In genomic region chr3:70049761-70050160, GRCh38 we compare ENCODE assay signal across 26 cellular contexts. TPM values are rescaled to one million over a fixed set of nuclear protein-coding genes. Genes with fewer than 3 reads are reported as not detected.
DNase-seq lines count a peak whose midpoint lies in the region; ATAC-seq and TF ChIP-seq lines count a peak whose summit lies in the region.
"Had no signal": no experiment of that assay in that cellular context is flagged by ENCODE, and none has a peak within 500 bp of the region (broad histone marks: within the 10 kb centered on the region; RNA-seq: fewer than 3 reads in every experiment).

No MANE protein-coding gene starts in this region.

- in situ Hi-C loops in astrocyte of the spinal cord (cut with HindIII; ENCODE audit: low sequenced_read_pairs), result no loop called here

- H3K79me2 ChIP-seq in SK-N-SH (ENCODE audit: insufficient read depth), result no peaks in the 10 kb centered on the region

- no peaks in the 10 kb centered on the region for H3K9me2 ChIP-seq in SK-N-SH

- H3K9me3 Mint-ChIP-seq in type B pancreatic cell, result no peaks in the 10 kb centered on the region
- H3K9me3 Mint-ChIP-seq: activated naive CD4-positive, alpha-beta T cell treated with anti-CD3 and anti-CD28 coated beads, Interleukin-2, amount 50 U/mL, for 24 hours; activated T-cell treated with anti-CD3 and anti-CD28 coated beads, Interleukin-2, amount 50 U/mL, for 72 hours; natural killer cell had no signal

- no peak overlapping the region for H3K27ac Mint-ChIP-seq in type B pancreatic cell
- H3K27ac Mint-ChIP-seq: activated naive CD4-positive, alpha-beta T cell treated with anti-CD3 and anti-CD28 coated beads, Interleukin-2, amount 50 U/mL, for 24 hours; activated T-cell treated with anti-CD3 and anti-CD28 coated beads, Interleukin-2, amount 50 U/mL, for 72 hours; natural killer cell had no signal

- H3K36me3 Mint-ChIP-seq in type B pancreatic cell, result no peaks in the 10 kb centered on the region
- H3K36me3 Mint-ChIP-seq: activated naive CD4-positive, alpha-beta T cell treated with anti-CD3 and anti-CD28 coated beads, Interleukin-2, amount 50 U/mL, for 24 hours; natural killer cell had no signal

- WGBS in SK-N-SH (ENCODE audit: low lambda C conversion rate), result 23% methylated on average over 3 of the region's 3 CpGs
- WGBS in thyroid gland, 2 donors, result 74 to 76% methylated on average over 3 of the region's 3 CpGs

- H3K4me1 ChIP-seq in SK-N-SH (ENCODE audit: control insufficient read depth in 1 of 2, insufficient read depth in 2 of 2, low read depth in 1 of 2, low read length in 1 of 2) (no peaks in the 10 kb centered on the region), thyroid gland (no peaks in the 10 kb centered on the region)
- H3K4me1 ChIP-seq: esophagus squamous epithelium, prostate gland, spleen had no signal

- no peak for TF ChIP-seq RAD21 in SK-N-SH (IDR thresholded peaks at IDR 0.05; ENCODE audit: low read length)

- no peak overlapping the region for H3K4me3 Mint-ChIP-seq in type B pancreatic cell
- H3K4me3 Mint-ChIP-seq: activated naive CD4-positive, alpha-beta T cell treated with anti-CD3 and anti-CD28 coated beads, Interleukin-2, amount 50 U/mL, for 24 hours; activated T-cell treated with anti-CD3 and anti-CD28 coated beads, Interleukin-2, amount 50 U/mL, for 72 hours; natural killer cell had no signal

- POLR2A ChIA-PET in SK-N-SH (lab: Yijun Ruan, JAX), result no interaction called here

- H4K20me1 ChIP-seq in SK-N-SH (ENCODE audit: insufficient read depth), result no peaks in the 10 kb centered on the region

- H3K36me3 ChIP-seq in SK-N-SH (replicated peaks in 1 of 2; ENCODE audit: control insufficient read depth in 1 of 2, insufficient read depth in 2 of 2, low read length in 1 of 2) (no peaks in the 10 kb centered on the region), thyroid gland (no peaks in the 10 kb centered on the region)
- H3K36me3 ChIP-seq: cardiac muscle cell, esophagus squamous epithelium, prostate gland, spleen had no signal

- ATAC-seq in SK-N-SH treated with all-trans-retinoic acid at 6 μM for 48 hours (no peak), HG03432 (IDR thresholded peaks at IDR 0.05; ENCODE audit: unreplicated experiment) (no peak)
- ATAC-seq: activated CD4-positive, CD25-positive, alpha-beta regulatory T cell treated with anti-CD3 and anti-CD28 coated beads, Interleukin-2, amount 50 U/mL, for 24 hours; activated T-cell treated with anti-CD3 and anti-CD28 coated beads, Interleukin-2, amount 50 U/mL, for 72 hours; natural killer cell; Panc1 had no signal

- no peak for TF ChIP-seq EP300 in SK-N-SH (IDR thresholded peaks at IDR 0.05; ENCODE audit: borderline replicate concordance in 1 of 2, low read depth in 1 of 2, low read length in 1 of 2)

- H3K9ac ChIP-seq in SK-N-SH, result no peak overlapping the region

- TF ChIP-seq POLR2A in thyroid gland (IDR thresholded peaks at IDR 0.05), result no peak

- H3K4me2 ChIP-seq in SK-N-SH, result no peak overlapping the region

- H3K4me3 ChIP-seq in SK-N-SH (ENCODE audit: low read depth in 2 of 2, low read length in 1 of 2), result no peak overlapping the region
- no peak overlapping the region for H3K4me3 ChIP-seq in astrocyte of the spinal cord (ENCODE audit: low read depth, low read length)
- H3K4me3 ChIP-seq in fibroblast of pulmonary artery (replicated peaks; ENCODE audit: low read depth, low read length), result no peak overlapping the region
- H3K4me3 ChIP-seq in thyroid gland (replicated peaks in 1 of 3), result no peak overlapping the region
- H3K4me3 ChIP-seq: cardiac muscle cell, esophagus squamous epithelium, prostate gland, SK-N-MC, spleen had no signal

- H3K27me3 ChIP-seq in SK-N-SH (ENCODE audit: insufficient read depth) (no peaks in the 10 kb centered on the region; the same call in 1 of the 2 replicates), thyroid gland (no peaks in the 10 kb centered on the region)
- H3K27me3 ChIP-seq: cardiac muscle cell, esophagus squamous epithelium, spleen had no signal

- H3K27me3 Mint-ChIP-seq in type B pancreatic cell, result no peaks in the 10 kb centered on the region

- no peak for TF ChIP-seq CTCF in SK-N-SH (IDR thresholded peaks at IDR 0.05)
- no peak for TF ChIP-seq CTCF in astrocyte of the spinal cord (IDR thresholded peaks at IDR 0.05; ENCODE audit: low read depth, low read length)
- no peak for TF ChIP-seq CTCF in fibroblast of pulmonary artery (IDR thresholded peaks at IDR 0.05; ENCODE audit: low read length, missing control alignments)
- peak; percentile 32 for TF ChIP-seq CTCF in type B pancreatic cell (conservative IDR thresholded peaks at IDR 0.05)
- no peak for TF ChIP-seq CTCF in thyroid gland (IDR thresholded peaks at IDR 0.05)

- intact Hi-C loops in thyroid gland (cut with DNase I), result no loop called here

- no peaks in the 10 kb centered on the region for H3K4me1 Mint-ChIP-seq in type B pancreatic cell (ENCODE audit: unreplicated experiment)
- H3K4me1 Mint-ChIP-seq: activated naive CD4-positive, alpha-beta T cell treated with anti-CD3 and anti-CD28 coated beads, Interleukin-2, amount 50 U/mL, for 24 hours; natural killer cell had no signal

- DNase-seq in SK-N-SH (no peak), astrocyte of the spinal cord (ENCODE audit: low read depth, low spot score) (peak; percentile 44), fibroblast of pulmonary artery (ENCODE audit: low read depth) (peak; percentile 46), type B pancreatic cell (ENCODE audit: extremely low spot score, unreplicated experiment) (no peak), occipital lobe (lab: John Stamatoyannopoulos, UW) (no peak), thyroid gland (no peak)
- DNase-seq: activated T-cell treated with anti-CD3 and anti-CD28 coated beads, Interleukin-2, amount 50 U/mL, for 72 hours; esophagus squamous epithelium; GOT3; Karpas-422; kidney glomerular epithelial cell; mesendoderm; natural killer cell; NCI-H1417; NCI-H774; spleen had no signal

- CTCF ChIA-PET in SK-N-SH (lab: Yijun Ruan, JAX), result interaction anchor here (0.5 to 1.8 kb wide), 4 partner anchors 14 to 318 kb away, joined by 3 to 6 read pairs (median 4); no protein-coding TSS in a partner anchor

- H2AFZ ChIP-seq in SK-N-SH (ENCODE audit: low read depth), result no peak overlapping the region

- no peaks in the 10 kb centered on the region for H3F3A ChIP-seq in SK-N-SH (replicated peaks; ENCODE audit: insufficient read depth)

- H3K9me3 ChIP-seq in SK-N-SH (no peaks in the 10 kb centered on the region), thyroid gland (no peaks in the 10 kb centered on the region)
- H3K9me3 ChIP-seq: esophagus squamous epithelium, prostate gland, spleen had no signal

- H3K27ac ChIP-seq in SK-N-SH (ENCODE audit: low read depth in 2 of 2, low read length in 1 of 2) (no peak overlapping the region), thyroid gland (no peak overlapping the region)
- H3K27ac ChIP-seq: C4-2B, cardiac muscle cell, esophagus squamous epithelium, prostate gland, SK-N-MC, spleen had no signal

TF ChIP-seq in SK-N-SH treated with all-trans-retinoic acid at 6 μM for 48 hours, 23 proteins besides CTCF, POLR2A, EP300 and RAD21:
- 0 out of 2 replicates have a peak, but pooled peaks have one; percentile 46 for TF ChIP-seq SNAI2 (CRISPR knock-in tag; IDR thresholded peaks at IDR 0.05)
- TF ChIP-seq, protein P1, sequence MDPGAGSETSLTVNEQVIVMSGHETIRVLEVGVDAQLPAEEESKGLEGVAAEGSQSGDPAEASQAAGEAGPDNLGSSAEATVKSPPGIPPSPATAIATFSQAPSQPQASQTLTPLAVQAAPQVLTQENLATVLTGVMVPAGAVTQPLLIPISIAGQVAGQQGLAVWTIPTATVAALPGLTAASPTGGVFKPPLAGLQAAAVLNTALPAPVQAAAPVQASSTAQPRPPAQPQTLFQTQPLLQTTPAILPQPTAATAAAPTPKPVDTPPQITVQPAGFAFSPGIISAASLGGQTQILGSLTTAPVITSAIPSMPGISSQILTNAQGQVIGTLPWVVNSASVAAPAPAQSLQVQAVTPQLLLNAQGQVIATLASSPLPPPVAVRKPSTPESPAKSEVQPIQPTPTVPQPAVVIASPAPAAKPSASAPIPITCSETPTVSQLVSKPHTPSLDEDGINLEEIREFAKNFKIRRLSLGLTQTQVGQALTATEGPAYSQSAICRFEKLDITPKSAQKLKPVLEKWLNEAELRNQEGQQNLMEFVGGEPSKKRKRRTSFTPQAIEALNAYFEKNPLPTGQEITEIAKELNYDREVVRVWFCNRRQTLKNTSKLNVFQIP (CRISPR knock-in tag; IDR thresholded peaks at IDR 0.05; ENCODE audit: borderline replicate concordance, low read depth), result no peak
- TF ChIP-seq ARNTL (CRISPR knock-in tag; IDR thresholded peaks at IDR 0.05; ENCODE audit: borderline replicate concordance, low read depth), result no peak
- TF ChIP-seq ISL1 (CRISPR knock-in tag; IDR thresholded peaks at IDR 0.05), result peak; percentile 42

TF ChIP-seq in SK-N-SH, 30 proteins besides CTCF, POLR2A, EP300 and RAD21 (continues in another document):
- no peak for TF ChIP-seq TAF1 (IDR thresholded peaks at IDR 0.05; ENCODE audit: borderline replicate concordance, low read depth, low read length)
- TF ChIP-seq, protein P2, sequence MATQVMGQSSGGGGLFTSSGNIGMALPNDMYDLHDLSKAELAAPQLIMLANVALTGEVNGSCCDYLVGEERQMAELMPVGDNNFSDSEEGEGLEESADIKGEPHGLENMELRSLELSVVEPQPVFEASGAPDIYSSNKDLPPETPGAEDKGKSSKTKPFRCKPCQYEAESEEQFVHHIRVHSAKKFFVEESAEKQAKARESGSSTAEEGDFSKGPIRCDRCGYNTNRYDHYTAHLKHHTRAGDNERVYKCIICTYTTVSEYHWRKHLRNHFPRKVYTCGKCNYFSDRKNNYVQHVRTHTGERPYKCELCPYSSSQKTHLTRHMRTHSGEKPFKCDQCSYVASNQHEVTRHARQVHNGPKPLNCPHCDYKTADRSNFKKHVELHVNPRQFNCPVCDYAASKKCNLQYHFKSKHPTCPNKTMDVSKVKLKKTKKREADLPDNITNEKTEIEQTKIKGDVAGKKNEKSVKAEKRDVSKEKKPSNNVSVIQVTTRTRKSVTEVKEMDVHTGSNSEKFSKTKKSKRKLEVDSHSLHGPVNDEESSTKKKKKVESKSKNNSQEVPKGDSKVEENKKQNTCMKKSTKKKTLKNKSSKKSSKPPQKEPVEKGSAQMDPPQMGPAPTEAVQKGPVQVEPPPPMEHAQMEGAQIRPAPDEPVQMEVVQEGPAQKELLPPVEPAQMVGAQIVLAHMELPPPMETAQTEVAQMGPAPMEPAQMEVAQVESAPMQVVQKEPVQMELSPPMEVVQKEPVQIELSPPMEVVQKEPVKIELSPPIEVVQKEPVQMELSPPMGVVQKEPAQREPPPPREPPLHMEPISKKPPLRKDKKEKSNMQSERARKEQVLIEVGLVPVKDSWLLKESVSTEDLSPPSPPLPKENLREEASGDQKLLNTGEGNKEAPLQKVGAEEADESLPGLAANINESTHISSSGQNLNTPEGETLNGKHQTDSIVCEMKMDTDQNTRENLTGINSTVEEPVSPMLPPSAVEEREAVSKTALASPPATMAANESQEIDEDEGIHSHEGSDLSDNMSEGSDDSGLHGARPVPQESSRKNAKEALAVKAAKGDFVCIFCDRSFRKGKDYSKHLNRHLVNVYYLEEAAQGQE (IDR thresholded peaks at IDR 0.05; ENCODE audit: low read depth, low read length), result no peak
- no peak for TF ChIP-seq GABPA (IDR thresholded peaks at IDR 0.05; ENCODE audit: low read depth)

RNA-seq across cellular contexts. Expression of gene SAMMSON, which starts 50.2 kb away (rescaled TPM):
- not detected in 2 replicates for polyA plus RNA-seq in SK-N-SH (2012; rRNA removed)
- not detected in 2 replicates for polyA plus RNA-seq in SK-N-SH (2012; cell fraction: cytosol; rRNA removed)
- polyA plus RNA-seq in SK-N-SH (2012; cell fraction: nucleus; rRNA removed), result not detected in 2 replicates
- total RNA-seq in type B pancreatic cell (ENCODE audit: low replicate concordance), result not detected in 2 replicates
- 0.47 TPM for total RNA-seq in occipital lobe
- total RNA-seq in thyroid gland, result under 1 TPM; 0.27 to 0.75 (median 0.63) TPM
- total RNA-seq: activated T-cell treated with anti-CD3 and anti-CD28 coated beads, Interleukin-2, amount 50 U/mL, for 72 hours; natural killer cell; temporal lobe had no signal
- polyA plus RNA-seq: cardiac muscle cell had no signal

Comparison
In these comparisons a context has a peak if more than half of its experiments do, and no peak if none do; other contexts are left out.
1. DNase-seq: peak in astrocyte of the spinal cord (single experiment) and fibroblast of pulmonary artery (single experiment); none in SK-N-SH (single experiment), type B pancreatic cell (single experiment), occipital lobe (single experiment) and thyroid gland (0 of 2).